Comparison of ENCODE assay signal across 23 cellular contexts in the genomic region with DNA sequence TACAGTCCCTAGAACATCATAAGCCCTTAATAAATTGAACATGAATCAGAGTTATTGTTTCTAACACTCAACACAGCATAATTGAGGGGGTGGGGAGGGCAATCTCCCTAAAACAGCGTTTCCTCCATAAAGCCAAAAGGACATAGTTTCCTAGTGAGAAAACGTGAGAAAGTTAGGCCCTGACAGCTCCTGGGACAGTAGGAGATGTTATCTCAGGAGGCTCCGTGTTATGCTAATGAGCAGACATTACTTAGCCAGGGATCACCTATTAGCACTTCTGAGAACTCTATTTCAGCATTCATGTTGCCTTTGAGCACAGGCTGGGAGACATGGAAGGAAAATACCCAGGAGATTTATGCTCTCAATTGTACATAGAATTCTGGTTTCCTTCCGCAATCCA.
DNase-seq lines count a peak whose midpoint lies in the region; ATAC-seq and TF ChIP-seq lines count a peak whose summit lies in the region.
"Had no signal": no experiment of that assay in that cellular context is flagged by ENCODE, and none has a peak within 500 bp of the region (broad histone marks: within the 10 kb centered on the region; RNA-seq: fewer than 3 reads in every experiment).

No MANE protein-coding gene starts in this region.

- H3K36me3 ChIP-seq in right atrium auricular region (no peaks in the 10 kb centered on the region), muscle layer of duodenum (ENCODE audit: control insufficient read depth in 1 of 2, insufficient read depth in 2 of 2, low read length in 2 of 2) (no peaks in the 10 kb centered on the region)
- H3K36me3 ChIP-seq: adrenal gland, upper lobe of right lung had no signal

- no peak for TF ChIP-seq CTCF in right atrium auricular region (IDR thresholded peaks at IDR 0.05)

- H3K27me3 ChIP-seq in right atrium auricular region = no peaks in the 10 kb centered on the region
- no peaks in the 10 kb centered on the region for H3K27me3 ChIP-seq in muscle layer of duodenum (ENCODE audit: low read depth, low read length)
- H3K27me3 ChIP-seq: adrenal gland, foreskin keratinocyte, upper lobe of right lung had no signal

- H3K4me1 ChIP-seq in right atrium auricular region (peaks cover 0 to 45% of the 10 kb centered on the region in 2 donors), muscle layer of duodenum (ENCODE audit: control insufficient read depth in 1 of 2, insufficient read depth in 2 of 2, low read length in 2 of 2) (no peaks in the 10 kb centered on the region)
- H3K4me1 ChIP-seq: A549 had no signal

- H3K27ac ChIP-seq in right atrium auricular region = peak overlapping the region; percentile 32 to 64
- H3K27ac ChIP-seq in muscle layer of duodenum (ENCODE audit: low read length) = peak overlapping the region; percentile 6
- H3K27ac ChIP-seq: A549, foreskin keratinocyte, RWPE1, upper lobe of right lung had no signal

- H3K9me3 ChIP-seq in right atrium auricular region (no peaks in the 10 kb centered on the region), muscle layer of duodenum (ENCODE audit: control insufficient read depth in 1 of 2, low read length in 2 of 2) (no peaks in the 10 kb centered on the region)
- H3K9me3 ChIP-seq: A549, adrenal gland, upper lobe of right lung had no signal

- intact Hi-C loops in cardiac septum (cut with DNase I) = no loop called here

- no peak overlapping the region for H3K4me3 ChIP-seq in right atrium auricular region
- H3K4me3 ChIP-seq in muscle layer of duodenum (ENCODE audit: low read depth in 1 of 2, low read length in 2 of 2) = no peak overlapping the region
- H3K4me3 ChIP-seq: A549, adrenal gland, upper lobe of right lung had no signal

- DNase-seq in right atrium auricular region (ENCODE audit: low spot score) (no peak), cardiac septum (ENCODE audit: low spot score) (no peak), iPS DF 19.7 (ENCODE audit: low read depth, low spot score) (peak; percentile 67), glomerular visceral epithelial cell (ENCODE audit: extremely low spot score) (no peak), KG1 (lab: John Stamatoyannopoulos, UW) (no peak)
- DNase-seq: activated CD4-positive, alpha-beta T cell treated with anti-CD3 and anti-CD28 coated beads for 48 hours; activated naive CD4-positive, alpha-beta T cell treated with Interleukin-2 at 50 U/mL for 16 hours; activated T-cell treated with anti-CD3 and anti-CD28 coated beads, Interleukin-2, amount 50 U/mL, for 4 hours; adrenal gland; effector CD4-positive, alpha-beta T cell; foreskin keratinocyte; GDM1; NCI-H1092 treated with DMSO at 0.1 percent for 48 hours; NCI-H2029; NCI-H226; NCI-H774; substantia nigra; upper lobe of right lung had no signal

- ATAC-seq in GM21423 (IDR thresholded peaks at IDR 0.05; ENCODE audit: unreplicated experiment) (no peak), HG03442 (IDR thresholded peaks at IDR 0.05; ENCODE audit: unreplicated experiment) (no peak)
- ATAC-seq: A549; activated T-cell treated with anti-CD3 and anti-CD28 coated beads, Interleukin-2, amount 50 U/mL, for 4 hours had no signal
